In genomic region chr2:46296840-46297545, GRCh38 we compare ENCODE assay signal across 8 cellular contexts. TPM values are rescaled to one million over a fixed set of nuclear protein-coding genes. Genes with fewer than 3 reads are reported as not detected.
DNase-seq lines count a peak whose midpoint lies in the region; ATAC-seq and TF ChIP-seq lines count a peak whose summit lies in the region.

Gene EPAS1, plus strand, starts transcription at chr2:46297407. Its CDS starts 505 bp downstream, at chr2:46297912.

- peak within 1 kb of the TSS; percentile 97 for H3K4me3 ChIP-seq in SU-DHL-6 (ENCODE audit: insufficient read depth, low read length, poor library complexity, severe bottlenecking)

- no peaks in the 10 kb centered on the region for H4K20me1 ChIP-seq in SU-DHL-6 (ENCODE audit: low read depth, low read length)

- no peaks in the 10 kb centered on the region for H3K9me3 Mint-ChIP-seq in activated naive CD8-positive, alpha-beta T cell (ENCODE audit: low read depth)

- no peak within 1 kb of the TSS for H3K27ac Mint-ChIP-seq in activated naive CD8-positive, alpha-beta T cell

- H3K4me2 ChIP-seq in SU-DHL-6 (ENCODE audit: low read depth, low read length, poor library complexity, severe bottlenecking), result peak within 1 kb of the TSS; percentile 98

- H3K27me3 Mint-ChIP-seq in activated naive CD8-positive, alpha-beta T cell, result peaks cover 27% of the 10 kb centered on the region

- H3K36me3 ChIP-seq in SU-DHL-6 (ENCODE audit: low read length), result no peaks in the 10 kb centered on the region

- H3F3A ChIP-seq in SU-DHL-6 (ENCODE audit: insufficient read depth), result no peaks in the 10 kb centered on the region

- peak within 1 kb of the TSS; percentile 63 for H3K9ac ChIP-seq in SU-DHL-6 (ENCODE audit: low read length)

- peak within 1 kb of the TSS; percentile 99 for H2AFZ ChIP-seq in SU-DHL-6 (ENCODE audit: low read depth, low read length, severe bottlenecking)

- peak within 1 kb of the TSS; percentile 85 for H3K4me3 Mint-ChIP-seq in activated naive CD8-positive, alpha-beta T cell

- DNase-seq in D341Med (ENCODE audit: low spot score) (peak; percentile 86), HuH-7 (ENCODE audit: low spot score) (peak; percentile 88), glomerular endothelial cell (ENCODE audit: extremely low read depth, low read depth, low spot score) (no peak), omental fat pad (ENCODE audit: low spot score) (peak; percentile 75), superior temporal gyrus (ENCODE audit: extremely low spot score) (peak; percentile 61)

- no peaks in the 10 kb centered on the region for H3K9me2 ChIP-seq in SU-DHL-6 (replicated peaks; ENCODE audit: insufficient read depth, low read length)

- no peaks in the 10 kb centered on the region for H3K27me3 ChIP-seq in SU-DHL-6 (ENCODE audit: low read length)

- TF ChIP-seq CTCF in SU-DHL-6 (IDR thresholded peaks at IDR 0.05; ENCODE audit: insufficient read depth, low read length, poor library complexity, severe bottlenecking) (no peak), omental fat pad (IDR thresholded peaks at IDR 0.05) (no peak)

- H3K36me3 Mint-ChIP-seq in activated naive CD8-positive, alpha-beta T cell, result no peaks in the 10 kb centered on the region

- no peaks in the 10 kb centered on the region for H3K9me3 ChIP-seq in SU-DHL-6 (ENCODE audit: insufficient read depth, low read length)

- H3K27ac ChIP-seq in SU-DHL-6 (ENCODE audit: low read depth, low read length), result no peak within 1 kb of the TSS

- ATAC-seq in GM21423 (IDR thresholded peaks at IDR 0.05; ENCODE audit: unreplicated experiment), result peak; percentile 82
- peak; percentile 85 for ATAC-seq in omental fat pad (ENCODE audit: low FRiP score)

- no peaks in the 10 kb centered on the region for H3K79me2 ChIP-seq in SU-DHL-6 (ENCODE audit: insufficient read depth, low read length)

- H3K4me1 Mint-ChIP-seq in activated naive CD8-positive, alpha-beta T cell (ENCODE audit: low read depth), result peaks cover 21% of the 10 kb centered on the region

RNA-seq across cellular contexts. Expression of gene EPAS1, which starts in this region (rescaled TPM):
- total RNA-seq in glomerular endothelial cell, result 239 and 676 TPM in 2 replicates
- 100 to 1,000 TPM; 292 to 980 (median 435) TPM for total RNA-seq in omental fat pad
